1 cellular context compared by ENCODE assay signal in genomic region chr4:99027304-99027703, GRCh38.
A peak's percentile ranks its signal among the peaks of the same experiment; 100 is the strongest.
TF ChIP-seq lines count a peak whose summit lies in the region.

No MANE protein-coding gene starts in this region.

TF ChIP-seq in K562, 482 proteins besides CTCF, POLR2A, EP300 and RAD21:
- TF ChIP-seq LCOR (CRISPR knock-in tag; IDR thresholded peaks at IDR 0.05): no peak
- TF ChIP-seq ZNF395 (CRISPR knock-in tag; IDR thresholded peaks at IDR 0.05): no peak
- TF ChIP-seq ZNF12 (CRISPR knock-in tag; IDR thresholded peaks at IDR 0.05): no peak
- no peak for TF ChIP-seq NONO (IDR thresholded peaks at IDR 0.05; ENCODE audit: low read depth in 2 of 2, low read length in 1 of 2)
- TF ChIP-seq ZKSCAN3 (CRISPR knock-in tag; IDR thresholded peaks at IDR 0.05): no peak
- no peak for TF ChIP-seq POLR2B (IDR thresholded peaks at IDR 0.05; ENCODE audit: low read depth, partially characterized antibody)
- no peak for TF ChIP-seq BHLHE40 (IDR thresholded peaks at IDR 0.05; ENCODE audit: low read length)
- TF ChIP-seq, protein P1, sequence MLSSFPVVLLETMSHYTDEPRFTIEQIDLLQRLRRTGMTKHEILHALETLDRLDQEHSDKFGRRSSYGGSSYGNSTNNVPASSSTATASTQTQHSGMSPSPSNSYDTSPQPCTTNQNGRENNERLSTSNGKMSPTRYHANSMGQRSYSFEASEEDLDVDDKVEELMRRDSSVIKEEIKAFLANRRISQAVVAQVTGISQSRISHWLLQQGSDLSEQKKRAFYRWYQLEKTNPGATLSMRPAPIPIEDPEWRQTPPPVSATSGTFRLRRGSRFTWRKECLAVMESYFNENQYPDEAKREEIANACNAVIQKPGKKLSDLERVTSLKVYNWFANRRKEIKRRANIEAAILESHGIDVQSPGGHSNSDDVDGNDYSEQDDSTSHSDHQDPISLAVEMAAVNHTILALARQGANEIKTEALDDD (IDR thresholded peaks at IDR 0.05): peak; percentile 32; the same call in 1 of the 2 replicates
